26 cellular contexts compared by ENCODE assay signal in genomic region chr4:10185518-10186227, GRCh38.
DNase-seq lines count a peak whose midpoint lies in the region; FAIRE-seq and TF ChIP-seq lines count a peak whose summit lies in the region.
"Had no signal": no experiment of that assay in that cellular context is flagged by ENCODE, and none has a peak within 500 bp of the region (broad histone marks: within the 10 kb centered on the region; RNA-seq: fewer than 3 reads in every experiment).

No MANE protein-coding gene starts in this region.

- no peaks in the 10 kb centered on the region for H3K36me3 ChIP-seq in astrocyte (ENCODE audit: insufficient read depth, low read length)
- no peaks in the 10 kb centered on the region for H3K36me3 ChIP-seq in left ventricle myocardium inferior
- H3K36me3 ChIP-seq: breast epithelium had no signal

- intact Hi-C loops in left ventricle myocardium inferior (cut with micrococcal nuclease), result no loop called here

- no peak overlapping the region for H3K4me3 Mint-ChIP-seq in astrocyte (ENCODE audit: unreplicated experiment)
- H3K4me3 Mint-ChIP-seq: activated CD4-positive, alpha-beta T cell treated with anti-CD3 and anti-CD28 coated beads, Interleukin-2, amount 10 ng/mL, durations not matched to agents 7 days and 5 days; activated T-cell treated with anti-CD3 and anti-CD28 coated beads, Interleukin-2, amount 50 U/mL, for 4 hours; CD4-positive, alpha-beta memory T cell; WTC11 had no signal

- H3K9ac ChIP-seq in astrocyte (ENCODE audit: low read length), result no peak overlapping the region

- H4K20me1 ChIP-seq in astrocyte (ENCODE audit: insufficient read depth, low read length), result no peaks in the 10 kb centered on the region

- no peaks in the 10 kb centered on the region for H3K79me2 ChIP-seq in astrocyte (ENCODE audit: insufficient read depth, low read length)

- peaks cover 17% of the 10 kb centered on the region for H3K4me1 Mint-ChIP-seq in astrocyte (ENCODE audit: low read depth, unreplicated experiment)
- H3K4me1 Mint-ChIP-seq: WTC11 had no signal

- H3K9me3 Mint-ChIP-seq in astrocyte (ENCODE audit: unreplicated experiment), result peaks cover 5% of the 10 kb centered on the region
- H3K9me3 Mint-ChIP-seq: activated T-cell treated with anti-CD3 and anti-CD28 coated beads, Interleukin-2, amount 50 U/mL, for 4 hours had no signal

- no peak overlapping the region for H3K27ac Mint-ChIP-seq in astrocyte (ENCODE audit: unreplicated experiment)
- H3K27ac Mint-ChIP-seq: activated CD4-positive, alpha-beta T cell treated with anti-CD3 and anti-CD28 coated beads, Interleukin-2, amount 10 ng/mL, durations not matched to agents 7 days and 5 days; CD4-positive, alpha-beta memory T cell; WTC11 had no signal

- peak; percentile 23 for FAIRE-seq in astrocyte (lab: Jason Lieb, UNC)
- FAIRE-seq: A549, colon, urothelium cell line had no signal

- peaks cover 4% of the 10 kb centered on the region for H3K27me3 Mint-ChIP-seq in astrocyte (ENCODE audit: low read depth, unreplicated experiment)
- H3K27me3 Mint-ChIP-seq: activated CD4-positive, alpha-beta T cell treated with anti-CD3 and anti-CD28 coated beads, Interleukin-2, amount 10 ng/mL, durations not matched to agents 7 days and 5 days had no signal

- H3K4me2 ChIP-seq in astrocyte (ENCODE audit: low read length), result no peak overlapping the region
- H3K4me2 ChIP-seq: A549 had no signal

- TF ChIP-seq CTCF in astrocyte (IDR thresholded peaks at IDR 0.05; ENCODE audit: insufficient read depth, low read depth, low read length) (no peak), left ventricle myocardium inferior (IDR thresholded peaks at IDR 0.05; ENCODE audit: borderline replicate concordance) (no peak)

- H3K36me3 Mint-ChIP-seq in astrocyte (ENCODE audit: low read depth, unreplicated experiment), result no peaks in the 10 kb centered on the region
- H3K36me3 Mint-ChIP-seq: CD4-positive, alpha-beta memory T cell; WTC11 had no signal

- H3K9me3 ChIP-seq in astrocyte (ENCODE audit: insufficient read depth, low read depth, low read length) (no peaks in the 10 kb centered on the region), left ventricle myocardium inferior (replicated peaks) (no peaks in the 10 kb centered on the region)
- H3K9me3 ChIP-seq: A549, breast epithelium, testis had no signal

- H3K4me1 ChIP-seq in astrocyte (ENCODE audit: insufficient read depth, low read length), result no peaks in the 10 kb centered on the region
- peaks cover 22% of the 10 kb centered on the region for H3K4me1 ChIP-seq in left ventricle myocardium inferior
- H3K4me1 ChIP-seq: A549, breast epithelium, testis had no signal

- H2AFZ ChIP-seq in astrocyte (ENCODE audit: low read depth, low read length), result no peak overlapping the region

- DNase-seq in A172 (ENCODE audit: low spot score), result peak; percentile 30
- peak; percentile 39 for DNase-seq in HT1080 (ENCODE audit: low read depth)
- DNase-seq in astrocyte (ENCODE audit: low read depth), result no peak
- DNase-seq in left ventricle myocardium inferior, result no peak
- no peak for DNase-seq in stimulated activated CD4-positive, alpha-beta T cell treated with anti-CD3 and anti-CD28 coated beads, Interleukin-4, amount 100 ng/mL, for 24 hours
- DNase-seq in GM19238 (ENCODE audit: insufficient read length, low spot score), result no peak
- DNase-seq in SIG-M5 (lab: John Stamatoyannopoulos, UW), result no peak
- no peak for DNase-seq in activated T-cell treated with anti-CD3 and anti-CD28 coated beads for 4 hours
- DNase-seq: activated CD4-positive, alpha-beta T cell treated with anti-CD3 and anti-CD28 coated beads, Interleukin-2, amount 10 ng/mL, durations not matched to agents 7 days and 5 days; activated naive CD4-positive, alpha-beta T cell; activated T-cell treated with anti-CD3 and anti-CD28 coated beads, Interleukin-2, amount 50 U/mL, for 4 hours; CD4-positive, alpha-beta memory T cell; DMS 273 treated with DMSO at 0.1 percent for 48 hours; effector CD4-positive, alpha-beta T cell; head of caudate nucleus; Karpas-422; NCI-H510A; SHP77; stimulated activated naive CD8-positive, alpha-beta T cell treated with anti-CD3 and anti-CD28 coated beads, Interleukin-15, Interleukin-2, amounts not matched to agents 100 U/mL and 50 U/mL, for 24 hours; testis had no signal

- H3K4me3 ChIP-seq in astrocyte (ENCODE audit: insufficient read depth, low read depth, low read length) (no peak overlapping the region), left ventricle myocardium inferior (no peak overlapping the region)
- H3K4me3 ChIP-seq: A549, breast epithelium, testis had no signal

- H3K27ac ChIP-seq in astrocyte (ENCODE audit: low read depth, low read length), result no peak overlapping the region
- H3K27ac ChIP-seq in left ventricle myocardium inferior (replicated peaks), result peak overlapping the region; percentile 59
- H3K27ac ChIP-seq: A549, breast epithelium, epithelial cell of prostate, testis had no signal

- H3K27me3 ChIP-seq in astrocyte (ENCODE audit: insufficient read depth, low read length) (no peaks in the 10 kb centered on the region), left ventricle myocardium inferior (ENCODE audit: low read depth) (no peaks in the 10 kb centered on the region)
- H3K27me3 ChIP-seq: breast epithelium, testis had no signal

Comparison
In these comparisons a context has a peak if more than half of its experiments do, and no peak if none do; other contexts are left out.
1. DNase-seq: peak in A172 (single experiment) and HT1080 (single experiment); none in astrocyte (single experiment), left ventricle myocardium inferior (single experiment), stimulated activated CD4-positive, alpha-beta T cell treated with anti-CD3 and anti-CD28 coated beads, Interleukin-4, amount 100 ng/mL, for 24 hours (single experiment), GM19238 (single experiment), SIG-M5 (single experiment) and activated T-cell treated with anti-CD3 and anti-CD28 coated beads for 4 hours (single experiment).